Comparison of ENCODE assay signal across 23 cellular contexts in genomic region chr12:121120989-121121755, GRCh38. TPM values are rescaled to one million over a fixed set of nuclear protein-coding genes. Genes with fewer than 3 reads are reported as not detected.
"Had no signal": no experiment of that assay in that cellular context is flagged by ENCODE, and none has a peak within 500 bp of the region (broad histone marks: within the 10 kb centered on the region; RNA-seq: fewer than 3 reads in every experiment).

No MANE protein-coding gene starts in this region.

- H3K27me3 Mint-ChIP-seq: T-cell had no signal

- H3K27me3 ChIP-seq: MG63 had no signal

- ATAC-seq: T-cell had no signal

- H3K4me3 Mint-ChIP-seq: T-cell had no signal

- H3K27ac Mint-ChIP-seq: T-cell had no signal

- H3K4me2 ChIP-seq: SK-N-SH had no signal

- H3K4me3 ChIP-seq: MG63 had no signal

- DNase-seq: Karpas-422, KG1, MG63, NCI-H1092, NCI-H1105 treated with DMSO at 0.1 percent for 48 hours, NCI-H1417 treated with DMSO at 0.1 percent for 48 hours, NCI-H146, NCI-H1694 treated with DMSO at 0.1 percent for 48 hours, NCI-H1930, NCI-H2081, NCI-H2107, NCI-H446, NCI-H510A, NCI-H524 treated with DMSO at 0.1 percent for 48 hours, NCI-H69, NCI-H774, Right ventricle myocardium superior, RPMI8226, SIG-M5, SK-N-SH, SW 1271, T-cell had no signal

- H3K36me3 ChIP-seq: MG63 had no signal

- H3K9ac ChIP-seq: SK-N-SH had no signal

- H3K9me3 ChIP-seq: MG63, SK-N-SH had no signal

RNA-seq across cellular contexts. Expression of gene P2RX7, which starts 11.5 kb away (rescaled TPM):
- total RNA-seq: HT-29 had no signal
